Comparison of ENCODE assay signal across 9 cellular contexts in genomic region chr19:33905473-33905936, GRCh38.
DNase-seq lines count a peak whose midpoint lies in the region; ATAC-seq and TF ChIP-seq lines count a peak whose summit lies in the region.
"Had no signal": no experiment of that assay in that cellular context is flagged by ENCODE, and none has a peak within 500 bp of the region (broad histone marks: within the 10 kb centered on the region; RNA-seq: fewer than 3 reads in every experiment).

No MANE protein-coding gene starts in this region.

- no peaks in the 10 kb centered on the region for H3K9me3 Mint-ChIP-seq in natural killer cell

- no peak for ATAC-seq in natural killer cell
- ATAC-seq in HG02610 (IDR thresholded peaks at IDR 0.05; ENCODE audit: unreplicated experiment), result no peak
- no peak for ATAC-seq in GM18520 (IDR thresholded peaks at IDR 0.05; ENCODE audit: unreplicated experiment)

- no peak overlapping the region for H3K27ac Mint-ChIP-seq in natural killer cell

- H3K4me3 ChIP-seq in AG04449 (ENCODE audit: low read depth, low read length), result peak overlapping the region; percentile 18; the same call in 1 of the 2 replicates
- peak overlapping the region; percentile 10 for H3K4me3 ChIP-seq in fibroblast of mammary gland (ENCODE audit: control insufficient read depth, low read depth, low read length)

- no peaks in the 10 kb centered on the region for H3K36me3 Mint-ChIP-seq in natural killer cell

- DNase-seq in AG04449 (ENCODE audit: low read depth, low spot score) (no peak), fibroblast of mammary gland (ENCODE audit: low read depth) (no peak), natural killer cell (no peak), NCI-H2196 treated with DMSO at 0.1 percent for 48 hours (lab: John Stamatoyannopoulos, UW; ENCODE audit: unreplicated experiment) (no peak), RWPE1 (ENCODE audit: low spot score) (no peak)
- DNase-seq: activated naive CD4-positive, alpha-beta T cell treated with Interleukin-2 at 50 U/mL for 16 hours had no signal

- H3K27ac ChIP-seq in RWPE1, result no peak overlapping the region

- intact Hi-C loops in natural killer cell (cut with micrococcal nuclease), result no loop called here

- H3K4me1 Mint-ChIP-seq in natural killer cell, result peaks cover 0 to 5% of the 10 kb centered on the region in 2 donors

- CTCF ChIA-PET in AG04449 (lab: Yijun Ruan, JAX) (no interaction called here), RWPE1 (lab: Yijun Ruan, JAX) (interaction anchor here (1.0 kb wide), 1 partner anchor 9 kb away, joined by 6 read pairs; no protein-coding TSS in a partner anchor)

- TF ChIP-seq CTCF in AG04449 (IDR thresholded peaks at IDR 0.05; ENCODE audit: insufficient read depth, low read length, missing control alignments) (no peak), fibroblast of mammary gland (conservative IDR thresholded peaks at IDR 0.05; ENCODE audit: control insufficient read depth, insufficient read depth, low read depth, low read length) (no peak), natural killer cell (IDR thresholded peaks at IDR 0.05) (no peak), RWPE1 (conservative IDR thresholded peaks at IDR 0.05; ENCODE audit: low read depth) (no peak)

- H3K27me3 Mint-ChIP-seq in natural killer cell (ENCODE audit: low read depth in 2 of 2), result peaks cover 34 to 41% of the 10 kb centered on the region in 2 donors

- POLR2A ChIA-PET in AG04449 (lab: Yijun Ruan, JAX), result no interaction called here
- POLR2A ChIA-PET in RWPE1 (lab: Yijun Ruan, JAX; ENCODE audit: low non-redundant PET), result interaction anchor here (0.6 to 1.8 kb wide), 2 partner anchors 86 to 1995 kb away, joined by 5 to 9 read pairs; no protein-coding TSS in a partner anchor

- H3K4me3 Mint-ChIP-seq in natural killer cell, result peak overlapping the region; percentile 40

TF ChIP-seq in PFSK-1, 5 proteins besides CTCF, POLR2A, EP300 and RAD21:
- no peak for TF ChIP-seq POLR2AphosphoS5 (IDR thresholded peaks at IDR 0.05; ENCODE audit: low read depth, low read length)
- TF ChIP-seq FOXP2 (optimal IDR thresholded peaks at IDR 0.05; ENCODE audit: borderline replicate concordance, extremely low read depth, extremely low read length, insufficient read depth), result peak; percentile 15
- no peak for TF ChIP-seq SIN3A (IDR thresholded peaks at IDR 0.05; ENCODE audit: borderline replicate concordance, insufficient read depth, low read length)
